ENCODE assay signal across 8 cellular contexts in the genomic region with DNA sequence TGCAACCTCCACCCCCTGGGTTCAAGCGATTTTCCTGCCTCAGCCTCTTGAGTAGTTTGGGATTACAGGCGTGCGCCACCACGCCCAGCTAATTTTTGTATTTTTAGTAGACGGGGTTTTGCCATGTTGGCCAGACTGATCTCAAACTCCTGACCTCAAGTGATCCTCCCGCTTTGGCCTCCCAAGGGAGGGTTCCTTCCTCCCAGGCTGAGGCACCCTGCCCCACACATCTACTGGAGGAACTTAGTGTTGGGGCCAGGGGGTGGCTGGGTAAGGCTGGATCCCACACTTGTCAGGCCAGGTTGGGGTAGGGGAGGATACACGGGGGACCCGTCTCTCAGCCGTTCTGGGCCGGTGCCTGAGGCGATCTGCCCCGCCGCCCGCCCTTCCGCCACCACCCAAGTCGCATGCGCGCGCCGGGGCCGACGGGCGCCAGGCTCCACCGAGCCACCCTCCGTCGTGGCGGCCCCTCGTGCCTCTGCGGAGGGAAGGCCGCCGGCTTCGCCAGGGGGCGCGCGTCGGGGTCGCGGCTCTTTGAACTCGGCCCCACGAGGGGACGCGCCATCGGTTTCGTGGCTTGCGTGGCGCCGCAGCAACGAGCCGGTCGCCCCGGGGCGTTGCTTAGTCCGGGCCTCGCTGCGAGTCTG. TPM values are rescaled to one million over a fixed set of nuclear protein-coding genes. Genes with fewer than 3 reads are reported as not detected.
DNase-seq lines count a peak whose midpoint lies in the region; ATAC-seq and TF ChIP-seq lines count a peak whose summit lies in the region.

No MANE protein-coding gene starts in this region.

- H3K79me2 ChIP-seq in hepatocyte: no peaks in the 10 kb centered on the region

- H3K9me3 ChIP-seq in BE2C: no peaks in the 10 kb centered on the region
- no peaks in the 10 kb centered on the region for H3K9me3 ChIP-seq in hepatocyte (ENCODE audit: low read depth)
- H3K9me3 ChIP-seq in skeletal muscle tissue (ENCODE audit: control insufficient read depth in 3 of 3, low read length in 3 of 3): no peaks in the 10 kb centered on the region

- H3K4me1 ChIP-seq in BE2C (no peaks in the 10 kb centered on the region), hepatocyte (ENCODE audit: insufficient read depth) (peaks cover 6% of the 10 kb centered on the region), skeletal muscle tissue (ENCODE audit: control insufficient read depth in 3 of 3, insufficient read depth in 3 of 3, low read length in 3 of 3) (peaks cover 4 to 31% (median 18%) of the 10 kb centered on the region in 3 donors)

- no peak for TF ChIP-seq CTCF in BE2C (IDR thresholded peaks at IDR 0.05; ENCODE audit: low read depth, low read length)
- no peak for TF ChIP-seq CTCF in hepatocyte (IDR thresholded peaks at IDR 0.05; ENCODE audit: poor library complexity)

- H3K4me1 Mint-ChIP-seq in activated naive CD8-positive, alpha-beta T cell treated with anti-CD3 and anti-CD28 coated beads, Interleukin-2, amount 10 ng/mL, durations not matched to agents 7 days and 5 days: peaks cover 43% of the 10 kb centered on the region

- no peaks in the 10 kb centered on the region for H3K27me3 Mint-ChIP-seq in activated naive CD8-positive, alpha-beta T cell treated with anti-CD3 and anti-CD28 coated beads, Interleukin-2, amount 10 ng/mL, durations not matched to agents 7 days and 5 days

- no peaks in the 10 kb centered on the region for H3K9me2 ChIP-seq in hepatocyte (replicated peaks; ENCODE audit: insufficient read depth)

- no peaks in the 10 kb centered on the region for H3K36me3 ChIP-seq in BE2C
- H3K36me3 ChIP-seq in hepatocyte (replicated peaks; ENCODE audit: insufficient read depth, low read depth): no peaks in the 10 kb centered on the region
- no peaks in the 10 kb centered on the region for H3K36me3 ChIP-seq in skeletal muscle tissue (ENCODE audit: control insufficient read depth in 3 of 3, insufficient read depth in 3 of 3, low read length in 3 of 3)

- H3K36me3 Mint-ChIP-seq in activated naive CD8-positive, alpha-beta T cell treated with anti-CD3 and anti-CD28 coated beads, Interleukin-2, amount 10 ng/mL, durations not matched to agents 7 days and 5 days: peaks cover 5% of the 10 kb centered on the region

- H3K27ac ChIP-seq in hepatocyte (peak overlapping the region; percentile 96), skeletal muscle tissue (ENCODE audit: low read depth, low read length) (peak overlapping the region; percentile 83)

- peak overlapping the region; percentile 95 for H2AFZ ChIP-seq in hepatocyte

- H3K4me3 ChIP-seq in BE2C (ENCODE audit: low read depth, low read length): peak overlapping the region; percentile 71
- peak overlapping the region; percentile 32 for H3K4me3 ChIP-seq in hepatocyte
- peak overlapping the region; percentile 72 to 86 (median 82) for H3K4me3 ChIP-seq in skeletal muscle tissue (ENCODE audit: low read length in 3 of 3)

- WGBS in hepatocyte (ENCODE audit: low lambda C conversion rate, missing lambda C conversion rate): 15% methylated on average over 47 of the region's 55 CpGs

- H3K4me2 ChIP-seq in hepatocyte: peak overlapping the region; percentile 90

- H3K4me3 Mint-ChIP-seq in activated naive CD8-positive, alpha-beta T cell treated with anti-CD3 and anti-CD28 coated beads, Interleukin-2, amount 10 ng/mL, durations not matched to agents 7 days and 5 days: peak overlapping the region; percentile 88

- peak overlapping the region; percentile 65 to 88 (median 87) for H3K9ac ChIP-seq in skeletal muscle tissue (ENCODE audit: low read depth in 1 of 3, low read length in 3 of 3)

- DNase-seq in BE2C: peak; percentile 56
- peak; percentile 34 for DNase-seq in NCI-H510A (lab: John Stamatoyannopoulos, UW)
- DNase-seq in activated naive CD8-positive, alpha-beta T cell treated with anti-CD3 and anti-CD28 coated beads, Interleukin-2, amount 10 ng/mL, durations not matched to agents 7 days and 5 days: no peak
- peak; percentile 79 for DNase-seq in hepatocyte (ENCODE audit: low spot score)
- no peak for DNase-seq in Ammon's horn (ENCODE audit: low spot score)

- peak; percentile 65 for TF ChIP-seq POLR2A in GM15510 (IDR thresholded peaks at IDR 0.05; ENCODE audit: borderline replicate concordance, extremely low read depth, insufficient read length)

- POLR2A ChIA-PET in activated naive CD8-positive, alpha-beta T cell treated with anti-CD3 and anti-CD28 coated beads, Interleukin-2, amount 10 ng/mL, durations not matched to agents 7 days and 5 days (lab: Charles Lee): interaction anchor here (1.1 to 1.8 kb wide), 4 partner anchors 40 to 227 kb away, joined by 3 to 5 read pairs (median 3); a partner anchor contains a TSS

- H4K20me1 ChIP-seq in hepatocyte (ENCODE audit: insufficient read depth, poor library complexity, severe bottlenecking): no peaks in the 10 kb centered on the region

- peak overlapping the region; percentile 93 for H3K27ac Mint-ChIP-seq in activated naive CD8-positive, alpha-beta T cell treated with anti-CD3 and anti-CD28 coated beads, Interleukin-2, amount 10 ng/mL, durations not matched to agents 7 days and 5 days

- no peaks in the 10 kb centered on the region for H3K9me3 Mint-ChIP-seq in activated naive CD8-positive, alpha-beta T cell treated with anti-CD3 and anti-CD28 coated beads, Interleukin-2, amount 10 ng/mL, durations not matched to agents 7 days and 5 days

- H3K27me3 ChIP-seq in BE2C: peaks cover 34% of the 10 kb centered on the region
- no peaks in the 10 kb centered on the region for H3K27me3 ChIP-seq in hepatocyte
- H3K27me3 ChIP-seq in skeletal muscle tissue (ENCODE audit: control insufficient read depth in 3 of 3, insufficient read depth in 3 of 3, low read length in 3 of 3): no peaks in the 10 kb centered on the region

- peak; percentile 18 for ATAC-seq in HG02763 (IDR thresholded peaks at IDR 0.05; ENCODE audit: unreplicated experiment)
- ATAC-seq in activated naive CD8-positive, alpha-beta T cell treated with anti-CD3 and anti-CD28 coated beads, Interleukin-2, amount 10 ng/mL, durations not matched to agents 7 days and 5 days (ENCODE audit: low read depth): peak; percentile 19

RNA-seq across cellular contexts. Expression of a gene that starts 15.9 kb away (rescaled TPM):
- polyA plus RNA-seq in BE2C (2012; ENCODE audit: insufficient read depth, insufficient read length, low read depth): not detected
- under 1 TPM; 0.37 to 0.61 TPM for total RNA-seq in activated naive CD8-positive, alpha-beta T cell treated with anti-CD3 and anti-CD28 coated beads, Interleukin-2, amount 10 ng/mL, durations not matched to agents 7 days and 5 days
- total RNA-seq in hepatocyte (19.0 and 22.8 TPM in 2 replicates), skeletal muscle tissue (not detected)
- 29.4 and 29.7 TPM in 2 replicates for polyA plus RNA-seq in hepatocyte

RNA-seq across cellular contexts. Expression of a gene that starts 23.3 kb away (rescaled TPM):
- polyA plus RNA-seq in BE2C (2012; ENCODE audit: insufficient read depth, insufficient read length, low read depth): 56.4 TPM
- 10 to 100 TPM; 38.1 to 38.6 TPM for total RNA-seq in activated naive CD8-positive, alpha-beta T cell treated with anti-CD3 and anti-CD28 coated beads, Interleukin-2, amount 10 ng/mL, durations not matched to agents 7 days and 5 days
- total RNA-seq in hepatocyte (37.2 and 72.6 TPM in 2 replicates), skeletal muscle tissue (6.3 TPM)
- polyA plus RNA-seq in hepatocyte: 129 and 133 TPM in 2 replicates

RNA-seq across cellular contexts. Expression of a gene that starts 53.8 kb away (rescaled TPM):
- 2.5 TPM for polyA plus RNA-seq in BE2C (2012; ENCODE audit: insufficient read depth, insufficient read length, low read depth)
- total RNA-seq in activated naive CD8-positive, alpha-beta T cell treated with anti-CD3 and anti-CD28 coated beads, Interleukin-2, amount 10 ng/mL, durations not matched to agents 7 days and 5 days: 1 to 10 TPM; 6.4 to 6.6 TPM
- total RNA-seq in hepatocyte (77.7 and 93.1 TPM in 2 replicates), skeletal muscle tissue (69.9 TPM)
- polyA plus RNA-seq in hepatocyte: 72.9 and 76.4 TPM in 2 replicates

Comparison
In these comparisons a context has a peak if more than half of its experiments do, and no peak if none do; other contexts are left out.
1. DNase-seq: peak in BE2C (single experiment), NCI-H510A (single experiment) and hepatocyte (single experiment); none in activated naive CD8-positive, alpha-beta T cell treated with anti-CD3 and anti-CD28 coated beads, Interleukin-2, amount 10 ng/mL, durations not matched to agents 7 days and 5 days (single experiment) and Ammon's horn (single experiment).
2. H3K4me3 ChIP-seq: peak in every context shown above with its lines; median percentile 82 in skeletal muscle tissue; 71 in BE2C; 32 in hepatocyte.
3. RNA of a gene that starts 15.9 kb away (total RNA-seq): 19.0 to 22.8 TPM in hepatocyte; 0.37 to 0.61 TPM in activated naive CD8-positive, alpha-beta T cell treated with anti-CD3 and anti-CD28 coated beads, Interleukin-2, amount 10 ng/mL, durations not matched to agents 7 days and 5 days and not detected in skeletal muscle tissue (single experiment); every median in the first group is over 10 times any median in the second.